Comparison of ENCODE assay signal across 8 cellular contexts in genomic region chr7:30594055-30594539, GRCh38. TPM values are rescaled to one million over a fixed set of nuclear protein-coding genes. Genes with fewer than 3 reads are reported as not detected.
DNase-seq lines count a peak whose midpoint lies in the region; ATAC-seq and TF ChIP-seq lines count a peak whose summit lies in the region.

No MANE protein-coding gene starts in this region.

- CTCF ChIA-PET in activated naive CD4-positive, alpha-beta T cell treated with anti-CD3 and anti-CD28 coated beads for 36 hours (lab: Charles Lee) = no interaction called here

- peak overlapping the region; percentile 94 to 99 (median 99) for H3K4me3 Mint-ChIP-seq in CD4-positive, CD25-positive, alpha-beta regulatory T cell
- peak overlapping the region; percentile 96 for H3K4me3 Mint-ChIP-seq in activated naive CD4-positive, alpha-beta T cell treated with anti-CD3 and anti-CD28 coated beads for 36 hours

- H3K4me1 ChIP-seq in CD4-positive, CD25-positive, alpha-beta regulatory T cell (ENCODE audit: control insufficient read depth, insufficient read depth, low read length, poor library complexity, severe bottlenecking) = peaks cover 32% of the 10 kb centered on the region
- H3K4me1 ChIP-seq in left ventricle myocardium inferior = peaks cover 51% of the 10 kb centered on the region
- peaks cover 0 to 41% (median 26%) of the 10 kb centered on the region in 4 donors for H3K4me1 ChIP-seq in sigmoid colon

- peaks cover 7% of the 10 kb centered on the region for H3K36me3 ChIP-seq in CD4-positive, CD25-positive, alpha-beta regulatory T cell (ENCODE audit: control insufficient read depth, insufficient read depth, low read length)
- peaks cover 7% of the 10 kb centered on the region for H3K36me3 ChIP-seq in left ventricle myocardium inferior
- no peaks in the 10 kb centered on the region for H3K36me3 ChIP-seq in sigmoid colon

- H3K36me3 Mint-ChIP-seq in CD4-positive, CD25-positive, alpha-beta regulatory T cell = peaks cover 12% of the 10 kb centered on the region
- H3K36me3 Mint-ChIP-seq in activated naive CD4-positive, alpha-beta T cell treated with anti-CD3 and anti-CD28 coated beads for 36 hours (ENCODE audit: low read depth) = peaks cover 45% of the 10 kb centered on the region

- H3K4me1 Mint-ChIP-seq in CD4-positive, CD25-positive, alpha-beta regulatory T cell = peaks cover 62 to 86% (median 74%) of the 10 kb centered on the region in 4 donors
- H3K4me1 Mint-ChIP-seq in activated naive CD4-positive, alpha-beta T cell treated with anti-CD3 and anti-CD28 coated beads for 36 hours (ENCODE audit: low read depth) = peaks cover 52% of the 10 kb centered on the region

- peak overlapping the region; percentile 91 for H3K4me3 ChIP-seq in CD4-positive, CD25-positive, alpha-beta regulatory T cell (ENCODE audit: low read depth, low read length)
- H3K4me3 ChIP-seq in left ventricle myocardium inferior = peak overlapping the region; percentile 97
- H3K4me3 ChIP-seq in sigmoid colon = peak overlapping the region; percentile 73 to 99 (median 96)

- H3K27me3 ChIP-seq in CD4-positive, CD25-positive, alpha-beta regulatory T cell (ENCODE audit: control insufficient read depth, insufficient read depth, low read length) = no peaks in the 10 kb centered on the region
- H3K27me3 ChIP-seq in left ventricle myocardium inferior (ENCODE audit: low read depth) (no peaks in the 10 kb centered on the region), sigmoid colon (no peaks in the 10 kb centered on the region)

- TF ChIP-seq EP300 in sigmoid colon (IDR thresholded peaks at IDR 0.05) = no peak

- WGBS in sigmoid colon, 2 donors = 0% methylated on average over 12 of the region's 12 CpGs

- intact Hi-C loops in activated naive CD4-positive, alpha-beta T cell treated with anti-CD3 and anti-CD28 coated beads for 36 hours (cut with micrococcal nuclease) = loop anchor here (1.0 to 10.0 kb wide), 8 partner anchors 90 to 1898 kb away; partner anchors contain the start of genes FKBP14, GGCT, LSM5 and ZNRF2
- intact Hi-C loops in left ventricle myocardium inferior (cut with micrococcal nuclease) = no loop called here
- intact Hi-C loops in sigmoid colon (cut with DNase I) = loop anchor here (10.0 kb wide), 2 partner anchors 119 to 151 kb away; partner anchors contain the start of gene NOD1

- TF ChIP-seq POLR2A in sigmoid colon (IDR thresholded peaks at IDR 0.05) = no peak

- peak in 1 of 3 donors; percentile 15 for DNase-seq in CD4-positive, CD25-positive, alpha-beta regulatory T cell
- DNase-seq in OCI-M1 (lab: John Stamatoyannopoulos, UW) = peak; percentile 63
- peak; percentile 55 for DNase-seq in activated naive CD4-positive, alpha-beta T cell treated with anti-CD3 and anti-CD28 coated beads for 36 hours
- peak; percentile 25 for DNase-seq in left ventricle myocardium inferior
- DNase-seq in sigmoid colon = peak; percentile 71
- DNase-seq in ecto neural progenitor cell (ENCODE audit: low spot score) = no peak

- no peaks in the 10 kb centered on the region for H3K9me3 ChIP-seq in CD4-positive, CD25-positive, alpha-beta regulatory T cell (ENCODE audit: control insufficient read depth in 2 of 2, low read length in 2 of 2)
- H3K9me3 ChIP-seq in left ventricle myocardium inferior (replicated peaks) (no peaks in the 10 kb centered on the region), sigmoid colon (no peaks in the 10 kb centered on the region)

- peak overlapping the region; percentile 95 for H3K27ac ChIP-seq in CD4-positive, CD25-positive, alpha-beta regulatory T cell (ENCODE audit: insufficient read depth, low read length, poor library complexity, severe bottlenecking)
- peak overlapping the region; percentile 94 for H3K27ac ChIP-seq in left ventricle myocardium inferior (replicated peaks)
- peak overlapping the region; percentile 86 to 98 (median 96) for H3K27ac ChIP-seq in sigmoid colon

- ATAC-seq in CD4-positive, CD25-positive, alpha-beta regulatory T cell (ENCODE audit: low read depth in 2 of 2) = peak in 1 of 2 donors; percentile 10
- ATAC-seq in GM19025 (IDR thresholded peaks at IDR 0.05; ENCODE audit: low read depth, unreplicated experiment) (peak; percentile 22), HG03139 (IDR thresholded peaks at IDR 0.05; ENCODE audit: unreplicated experiment) (peak; percentile 33)

- peaks cover 0 to 1% (median 0%) of the 10 kb centered on the region in 7 donors for H3K9me3 Mint-ChIP-seq in CD4-positive, CD25-positive, alpha-beta regulatory T cell
- H3K9me3 Mint-ChIP-seq in activated naive CD4-positive, alpha-beta T cell treated with anti-CD3 and anti-CD28 coated beads for 36 hours = no peaks in the 10 kb centered on the region

- TF ChIP-seq CTCF in left ventricle myocardium inferior (IDR thresholded peaks at IDR 0.05; ENCODE audit: borderline replicate concordance) = no peak
- TF ChIP-seq CTCF in sigmoid colon (IDR thresholded peaks at IDR 0.05) = no peak

- H3K27me3 Mint-ChIP-seq in CD4-positive, CD25-positive, alpha-beta regulatory T cell = peaks cover 4% of the 10 kb centered on the region
- no peaks in the 10 kb centered on the region for H3K27me3 Mint-ChIP-seq in activated naive CD4-positive, alpha-beta T cell treated with anti-CD3 and anti-CD28 coated beads for 36 hours (ENCODE audit: low read depth)

- H3K27ac Mint-ChIP-seq in CD4-positive, CD25-positive, alpha-beta regulatory T cell = peak overlapping the region; percentile 99 to 100 (median 99)
- peak overlapping the region; percentile 97 for H3K27ac Mint-ChIP-seq in activated naive CD4-positive, alpha-beta T cell treated with anti-CD3 and anti-CD28 coated beads for 36 hours

RNA-seq across cellular contexts. Expression of gene GARS1, which starts 0.6 kb away (rescaled TPM):
- 116 TPM for total RNA-seq in CD4-positive, CD25-positive, alpha-beta regulatory T cell
- polyA plus RNA-seq in CD4-positive, CD25-positive, alpha-beta regulatory T cell = 10 to 100 TPM; 76.2 to 92.7 (median 85.2) TPM
- total RNA-seq in activated naive CD4-positive, alpha-beta T cell treated with anti-CD3 and anti-CD28 coated beads for 36 hours = 100 to 1,000 TPM; 367 to 385 TPM
- total RNA-seq in left ventricle myocardium inferior = 42.3 TPM
- total RNA-seq in sigmoid colon = 10 to 100 TPM; 38.3 to 50.1 (median 45.2) TPM
- polyA plus RNA-seq in sigmoid colon = 100 to 1,000 TPM in 1 of 3 donors, 10 to 100 TPM in 2; 55.5 to 109 (median 90.1) TPM
